8 cellular contexts compared by ENCODE assay signal in the genomic region with DNA sequence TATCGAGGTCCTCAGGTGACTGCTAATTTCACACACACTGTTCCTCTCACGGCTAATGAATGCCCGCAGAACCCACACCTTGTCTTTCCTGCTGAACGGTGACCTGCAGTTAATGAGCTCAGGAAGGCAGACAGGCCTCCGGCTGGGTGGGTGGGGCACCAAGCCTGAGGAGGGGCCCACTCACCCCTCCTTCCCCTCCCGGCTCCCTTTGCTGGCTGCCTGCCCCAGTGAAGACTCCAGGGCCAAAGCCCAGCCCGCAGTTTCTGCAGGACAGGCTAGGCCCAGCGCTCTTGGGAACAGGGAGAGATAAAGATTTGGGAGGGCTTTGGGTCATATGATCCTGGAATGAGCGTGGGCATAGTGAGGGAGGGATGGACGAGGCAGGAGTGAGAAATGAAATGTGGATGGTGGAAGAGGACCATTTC. TPM values are rescaled to one million over a fixed set of nuclear protein-coding genes. Genes with fewer than 3 reads are reported as not detected.
DNase-seq lines count a peak whose midpoint lies in the region; ATAC-seq, FAIRE-seq and TF ChIP-seq lines count a peak whose summit lies in the region.

No MANE protein-coding gene starts in this region.

- H3K36me3 ChIP-seq in right atrium auricular region: no peaks in the 10 kb centered on the region

- no peaks in the 10 kb centered on the region for H3K27me3 ChIP-seq in right atrium auricular region

- no peak for TF ChIP-seq POLR2A in GM12891 (IDR thresholded peaks at IDR 0.05; ENCODE audit: low read depth, low read length)

- no peak for FAIRE-seq in HTR-8/SVneo (lab: Jason Lieb, UNC)
- no peak for FAIRE-seq in GM12891 (lab: Jason Lieb, UNC)

- no peak for ATAC-seq in HG03108 (IDR thresholded peaks at IDR 0.05; ENCODE audit: unreplicated experiment)

- peaks cover 0 to 43% of the 10 kb centered on the region in 2 donors for H3K4me1 ChIP-seq in right atrium auricular region

- DNase-seq in HTR-8/SVneo (ENCODE audit: insufficient read length, low spot score): peak; percentile 18
- peak; percentile 24 for DNase-seq in RPMI7951 (ENCODE audit: low read depth)
- peak; percentile 81 for DNase-seq in right atrium auricular region (ENCODE audit: low spot score)
- DNase-seq in stromal cell of bone marrow (ENCODE audit: low read depth): peak; percentile 50
- no peak for DNase-seq in GM12891 (ENCODE audit: insufficient read length, low spot score)
- DNase-seq in activated CD4-positive, alpha-beta T cell treated with anti-CD3 and anti-CD28 coated beads for 4 hours: no peak
- DNase-seq in activated T-cell treated with anti-CD3 and anti-CD28 coated beads, Interleukin-2, amount 50 U/mL, for 1 hour: no peak

- no peak overlapping the region for H3K4me3 ChIP-seq in right atrium auricular region

- peak overlapping the region; percentile 37 to 45 for H3K27ac ChIP-seq in right atrium auricular region

- TF ChIP-seq CTCF in right atrium auricular region (IDR thresholded peaks at IDR 0.05): no peak

- no peaks in the 10 kb centered on the region for H3K9me3 ChIP-seq in right atrium auricular region

TF ChIP-seq in GM12891, 5 proteins besides CTCF, POLR2A, EP300 and RAD21:
- TF ChIP-seq PAX5 (IDR thresholded peaks at IDR 0.05; ENCODE audit: insufficient read depth, low read length, severe bottlenecking) (no peak), SPI1 (IDR thresholded peaks at IDR 0.05; ENCODE audit: low read depth, low read length) (no peak), POLR2AphosphoS5 (IDR thresholded peaks at IDR 0.05; ENCODE audit: low read depth, low read length) (no peak), POU2F2 (IDR thresholded peaks at IDR 0.05; ENCODE audit: low read depth, low read length) (no peak), TAF1 (IDR thresholded peaks at IDR 0.05; ENCODE audit: low read depth, low read length) (no peak)

RNA-seq across cellular contexts. Expression of a gene that starts 26.4 kb away (rescaled TPM):
- not detected in 2 replicates for total RNA-seq in RPMI7951 (2014; rRNA removed; shearing (Covaris generic))
- total RNA-seq in right atrium auricular region: 1 to 10 TPM; 1.4 to 1.9 TPM
- 0.19 TPM for polyA plus RNA-seq in GM12891 (2012; ENCODE audit: low read depth, missing spikeins)

Comparison
In these comparisons a context has a peak if more than half of its experiments do, and no peak if none do; other contexts are left out.
1. DNase-seq: peak in HTR-8/SVneo (single experiment), RPMI7951 (single experiment), right atrium auricular region (single experiment) and stromal cell of bone marrow (single experiment); none in GM12891 (single experiment), activated CD4-positive, alpha-beta T cell treated with anti-CD3 and anti-CD28 coated beads for 4 hours (0 of 2) and activated T-cell treated with anti-CD3 and anti-CD28 coated beads, Interleukin-2, amount 50 U/mL, for 1 hour (single experiment).